ENCODE assay signal across 13 cellular contexts in the genomic region with DNA sequence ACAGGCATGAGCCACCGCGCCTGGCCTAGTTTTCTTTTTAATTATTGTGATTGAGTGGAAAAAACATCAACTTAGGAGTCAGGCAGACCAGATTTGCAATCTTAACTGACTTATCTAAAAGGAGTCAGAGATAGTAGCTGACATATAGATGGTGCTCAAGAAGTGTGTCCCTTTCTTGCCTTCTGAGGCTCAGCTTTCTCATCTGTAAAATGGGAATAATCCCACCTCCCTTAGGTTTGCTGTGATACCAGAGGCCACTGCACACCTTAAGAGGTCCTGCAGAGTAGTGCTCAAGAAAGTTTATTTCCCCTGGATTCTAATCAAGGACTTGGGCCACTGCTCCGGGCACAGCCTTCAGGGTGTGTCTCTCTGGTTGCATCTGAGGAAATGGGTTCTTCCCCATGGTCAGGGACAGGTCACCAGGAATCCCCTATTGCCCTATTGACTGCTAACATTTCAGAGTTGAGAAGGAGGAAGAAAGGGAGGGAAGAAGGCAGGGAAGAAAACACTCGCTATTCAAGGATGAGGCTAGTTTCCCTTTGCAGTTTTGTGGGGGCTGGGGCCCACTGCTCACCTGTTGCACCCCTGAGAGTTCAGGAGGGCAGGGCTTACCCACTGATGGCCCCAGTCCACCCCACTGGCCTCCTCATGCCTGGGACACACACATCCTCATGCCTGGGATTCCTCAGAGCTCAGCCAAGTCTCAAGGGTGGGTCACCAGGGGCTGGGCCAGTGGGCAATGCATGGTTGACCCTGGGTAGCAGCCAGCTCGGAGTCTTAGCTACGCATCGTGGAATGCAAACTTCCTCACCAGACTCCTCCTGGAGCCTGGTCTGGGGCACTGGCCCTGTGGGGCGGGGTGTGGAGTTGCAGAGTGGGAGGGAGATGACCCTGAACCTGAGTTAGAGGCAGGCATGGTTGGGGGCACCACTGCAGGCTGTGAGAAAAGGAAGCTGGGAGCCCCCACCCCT. TPM values are rescaled to one million over a fixed set of nuclear protein-coding genes. Genes with fewer than 3 reads are reported as not detected.
A peak's percentile ranks its signal among the peaks of the same experiment; 100 is the strongest.
DNase-seq lines count a peak whose midpoint lies in the region; ATAC-seq, FAIRE-seq and TF ChIP-seq lines count a peak whose summit lies in the region.
"Had no signal": no experiment of that assay in that cellular context is flagged by ENCODE, and none has a peak within 500 bp of the region (broad histone marks: within the 10 kb centered on the region; RNA-seq: fewer than 3 reads in every experiment).

No MANE protein-coding gene starts in this region.

- ATAC-seq in RWPE2 (ENCODE audit: low read depth) = no peak
- ATAC-seq in stimulated activated effector memory CD8-positive, alpha-beta T cell treated with anti-CD3 and anti-CD28 coated beads, Interleukin-12 subunit alpha, Interleukin-12 subunit beta, amount 100 ng/mL, for 72 hours = no peak
- no peak for ATAC-seq in activated T-helper 17 cell treated with anti-CD3 and anti-CD28 coated beads, Interleukin-2, amount 50 U/mL, for 72 hours (replicated peaks)
- ATAC-seq: activated T-cell treated with anti-CD3 and anti-CD28 coated beads, Interleukin-2, amount 50 U/mL, for 72 hours had no signal

- no peaks in the 10 kb centered on the region for H3K27me3 ChIP-seq in RWPE2 (ENCODE audit: insufficient read depth, poor library complexity, severe bottlenecking)
- no peaks in the 10 kb centered on the region for H3K27me3 ChIP-seq in suprapubic skin

- peaks cover 41% of the 10 kb centered on the region for H3K4me1 ChIP-seq in RWPE2 (ENCODE audit: insufficient read depth, poor library complexity, severe bottlenecking)
- H3K4me1 ChIP-seq in suprapubic skin = peaks cover 66% of the 10 kb centered on the region

- TF ChIP-seq POLR2A in H54 (IDR thresholded peaks at IDR 0.05; ENCODE audit: low read depth, low read length) (no peak), suprapubic skin (IDR thresholded peaks at IDR 0.05) (no peak)

- no peak overlapping the region for H3K4me3 Mint-ChIP-seq in stimulated activated effector memory CD8-positive, alpha-beta T cell treated with anti-CD3 and anti-CD28 coated beads, Interleukin-12 subunit alpha, Interleukin-12 subunit beta, amount 100 ng/mL, for 72 hours
- no peak overlapping the region for H3K4me3 Mint-ChIP-seq in activated T-helper 17 cell treated with anti-CD3 and anti-CD28 coated beads, Interleukin-2, amount 50 U/mL, for 72 hours
- H3K4me3 Mint-ChIP-seq: activated T-cell treated with anti-CD3 and anti-CD28 coated beads, Interleukin-2, amount 50 U/mL, for 72 hours; brain had no signal

- TF ChIP-seq CTCF in RWPE2 (IDR thresholded peaks at IDR 0.05; ENCODE audit: poor library complexity, severe bottlenecking) (no peak), suprapubic skin (IDR thresholded peaks at IDR 0.05) (no peak)

- no peak overlapping the region for H3K4me3 ChIP-seq in RWPE2 (ENCODE audit: severe bottlenecking)
- no peak overlapping the region for H3K4me3 ChIP-seq in suprapubic skin

- WGBS in suprapubic skin = 58% methylated on average over 8 of the region's 8 CpGs

- H3K9me3 Mint-ChIP-seq in stimulated activated effector memory CD8-positive, alpha-beta T cell treated with anti-CD3 and anti-CD28 coated beads, Interleukin-12 subunit alpha, Interleukin-12 subunit beta, amount 100 ng/mL, for 72 hours = no peaks in the 10 kb centered on the region
- H3K9me3 Mint-ChIP-seq in activated T-helper 17 cell treated with anti-CD3 and anti-CD28 coated beads, Interleukin-2, amount 50 U/mL, for 72 hours = no peaks in the 10 kb centered on the region
- H3K9me3 Mint-ChIP-seq: activated T-cell treated with anti-CD3 and anti-CD28 coated beads, Interleukin-2, amount 50 U/mL, for 72 hours; brain had no signal

- DNase-seq in H54 (ENCODE audit: insufficient read length, low spot score) (peak; percentile 63), RWPE2 (ENCODE audit: low spot score) (no peak), kidney tubule cell (ENCODE audit: low spot score) (peak; percentile 97), suprapubic skin (ENCODE audit: low spot score in 2 of 2) (no peak), NCI-H1436 treated with DMSO at 0.1 percent for 48 hours (lab: John Stamatoyannopoulos, UW) (no peak)
- DNase-seq in stimulated activated effector memory CD8-positive, alpha-beta T cell treated with anti-CD3 and anti-CD28 coated beads, Interleukin-12 subunit alpha, Interleukin-12 subunit beta, amount 100 ng/mL, for 72 hours (ENCODE audit: low spot score in 2 of 2) = no peak
- DNase-seq in stimulated activated CD4-positive, alpha-beta T cell treated with anti-CD3 and anti-CD28 coated beads, Interleukin-4, amount 100 ng/mL, for 24 hours = no peak
- DNase-seq: activated T-cell treated with anti-CD3 and anti-CD28 coated beads, Interleukin-2, amount 50 U/mL, for 72 hours; midbrain; SW 1271 had no signal

- FAIRE-seq in H54 (lab: Jason Lieb, UNC) = no peak

- H3K4me1 Mint-ChIP-seq in stimulated activated effector memory CD8-positive, alpha-beta T cell treated with anti-CD3 and anti-CD28 coated beads, Interleukin-12 subunit alpha, Interleukin-12 subunit beta, amount 100 ng/mL, for 72 hours = no peaks in the 10 kb centered on the region
- H3K4me1 Mint-ChIP-seq in activated T-helper 17 cell treated with anti-CD3 and anti-CD28 coated beads, Interleukin-2, amount 50 U/mL, for 72 hours = no peaks in the 10 kb centered on the region
- H3K4me1 Mint-ChIP-seq: brain had no signal

- no peak overlapping the region for H3K27ac Mint-ChIP-seq in stimulated activated effector memory CD8-positive, alpha-beta T cell treated with anti-CD3 and anti-CD28 coated beads, Interleukin-12 subunit alpha, Interleukin-12 subunit beta, amount 100 ng/mL, for 72 hours
- no peak overlapping the region for H3K27ac Mint-ChIP-seq in activated T-helper 17 cell treated with anti-CD3 and anti-CD28 coated beads, Interleukin-2, amount 50 U/mL, for 72 hours
- H3K27ac Mint-ChIP-seq: activated T-cell treated with anti-CD3 and anti-CD28 coated beads, Interleukin-2, amount 50 U/mL, for 72 hours; brain had no signal

- H3K36me3 ChIP-seq in RWPE2 (ENCODE audit: low read depth) = peaks cover 43% of the 10 kb centered on the region
- H3K36me3 ChIP-seq in suprapubic skin = peaks cover 7% of the 10 kb centered on the region

- H3K27me3 Mint-ChIP-seq in activated T-helper 17 cell treated with anti-CD3 and anti-CD28 coated beads, Interleukin-2, amount 50 U/mL, for 72 hours = peaks cover 5% of the 10 kb centered on the region

- no peak for TF ChIP-seq EP300 in suprapubic skin (IDR thresholded peaks at IDR 0.05)

- peak overlapping the region; percentile 52 for H3K27ac ChIP-seq in RWPE2 (ENCODE audit: poor library complexity, severe bottlenecking)
- peak overlapping the region; percentile 89 for H3K27ac ChIP-seq in suprapubic skin

- H3K36me3 Mint-ChIP-seq in stimulated activated effector memory CD8-positive, alpha-beta T cell treated with anti-CD3 and anti-CD28 coated beads, Interleukin-12 subunit alpha, Interleukin-12 subunit beta, amount 100 ng/mL, for 72 hours = no peaks in the 10 kb centered on the region
- H3K36me3 Mint-ChIP-seq in activated T-helper 17 cell treated with anti-CD3 and anti-CD28 coated beads, Interleukin-2, amount 50 U/mL, for 72 hours (ENCODE audit: low read depth) = no peaks in the 10 kb centered on the region
- H3K36me3 Mint-ChIP-seq: brain had no signal

- no peaks in the 10 kb centered on the region for H3K9me3 ChIP-seq in RWPE2 (ENCODE audit: severe bottlenecking)
- no peaks in the 10 kb centered on the region for H3K9me3 ChIP-seq in suprapubic skin

RNA-seq across cellular contexts. Expression of gene C6orf132, which starts 21.2 kb away (rescaled TPM):
- 100 to 1,000 TPM; 112 to 150 (median 122) TPM for total RNA-seq in suprapubic skin
- under 1 TPM; 0.22 to 0.29 TPM for total RNA-seq in activated T-helper 17 cell treated with anti-CD3 and anti-CD28 coated beads, Interleukin-2, amount 50 U/mL, for 72 hours
- total RNA-seq: pulmonary artery endothelial cell had no signal

RNA-seq across cellular contexts. Expression of gene GUCA1A, which starts 52.0 kb away (rescaled TPM):
- total RNA-seq in suprapubic skin = under 1 TPM in 1 of 4 donors, not detected in 3; 0.76 TPM
- under 1 TPM; 0.22 to 0.61 TPM for total RNA-seq in activated T-helper 17 cell treated with anti-CD3 and anti-CD28 coated beads, Interleukin-2, amount 50 U/mL, for 72 hours
- total RNA-seq: pulmonary artery endothelial cell had no signal

Comparison
In these comparisons a context has a peak if more than half of its experiments do, and no peak if none do; other contexts are left out.
1. DNase-seq: peak in H54 (single experiment) and kidney tubule cell (single experiment); none in RWPE2 (single experiment), suprapubic skin (0 of 2), stimulated activated effector memory CD8-positive, alpha-beta T cell treated with anti-CD3 and anti-CD28 coated beads, Interleukin-12 subunit alpha, Interleukin-12 subunit beta, amount 100 ng/mL, for 72 hours (0 of 2), NCI-H1436 treated with DMSO at 0.1 percent for 48 hours (single experiment) and stimulated activated CD4-positive, alpha-beta T cell treated with anti-CD3 and anti-CD28 coated beads, Interleukin-4, amount 100 ng/mL, for 24 hours (single experiment).
2. RNA of gene C6orf132, which starts 21.2 kb away (total RNA-seq): 112 to 150 TPM in suprapubic skin; 0.22 to 0.29 TPM in activated T-helper 17 cell treated with anti-CD3 and anti-CD28 coated beads, Interleukin-2, amount 50 U/mL, for 72 hours; every median in the first group is over 10 times any median in the second.